In the genomic region with DNA sequence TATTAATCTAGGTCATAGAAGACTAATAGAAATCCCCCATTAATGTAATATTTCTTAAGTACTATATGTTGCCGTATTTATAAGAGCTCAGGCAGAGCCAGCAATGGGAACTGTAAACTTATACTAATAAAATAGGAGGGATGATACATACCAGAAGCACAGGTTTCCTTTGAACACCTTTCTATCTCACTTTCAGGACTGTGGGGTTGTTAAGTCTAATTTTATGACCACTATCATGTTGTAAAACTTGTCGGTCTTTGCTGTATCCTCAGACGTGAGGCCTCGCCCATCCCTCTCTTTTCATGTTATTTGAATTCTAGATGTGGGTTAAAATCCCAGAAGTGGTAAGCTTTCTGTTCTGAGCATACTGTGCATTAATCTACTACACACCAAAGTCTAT, we compare ENCODE assay signal across 28 cellular contexts.
"Had no signal": no experiment of that assay in that cellular context is flagged by ENCODE, and none has a peak within 500 bp of the region (broad histone marks: within the 10 kb centered on the region; RNA-seq: fewer than 3 reads in every experiment).

No MANE protein-coding gene starts in this region.

- H3K9me3 ChIP-seq: stomach, suprapubic skin, testis, thoracic aorta, thyroid gland, tibial artery, tibial nerve, transverse colon, upper lobe of left lung, upper lobe of right lung, uterus, vagina had no signal

- H3K36me3 ChIP-seq: stomach, suprapubic skin, thoracic aorta, thyroid gland, tibial artery, tibial nerve, transverse colon, upper lobe of left lung, upper lobe of right lung, uterus, vagina had no signal

- H3K4me1 Mint-ChIP-seq: stimulated activated effector memory CD8-positive, alpha-beta T cell treated with anti-CD3 and anti-CD28 coated beads, Interleukin-12 subunit alpha, Interleukin-12 subunit beta, amount 100 ng/mL, for 72 hours; stimulated activated memory B cell treated with anti-CD40 and anti-IgM and Interleukin-4, amounts not matched to agents 10 μg/mL and 1 μg/mL and 100 μg/mL, for 72 hours; stimulated activated naive B cell treated with anti-CD40 and anti-IgM and Interleukin-4, amounts not matched to agents 10 μg/mL and 1 μg/mL and 100 μg/mL, for 72 hours; stimulated activated naive CD8-positive, alpha-beta T cell treated with anti-CD3 and anti-CD28 coated beads, Interleukin-15, amount 100 ng/mL, for 72 hours had no signal

- H3K27me3 ChIP-seq: stomach, suprapubic skin, testis, thyroid gland, tibial artery, tibial nerve, transverse colon, upper lobe of left lung, upper lobe of right lung, uterus, vagina had no signal

- H3K4me3 Mint-ChIP-seq: stimulated activated effector memory CD8-positive, alpha-beta T cell treated with anti-CD3 and anti-CD28 coated beads, Interleukin-12 subunit alpha, Interleukin-12 subunit beta, amount 100 ng/mL, for 72 hours; stimulated activated memory B cell treated with anti-CD40 and anti-IgM and Interleukin-4, amounts not matched to agents 10 μg/mL and 1 μg/mL and 100 μg/mL, for 72 hours; stimulated activated naive B cell treated with anti-CD40 and anti-IgM and Interleukin-4, amounts not matched to agents 10 μg/mL and 1 μg/mL and 100 μg/mL, for 72 hours; stimulated activated naive CD8-positive, alpha-beta T cell treated with anti-CD3 and anti-CD28 coated beads, Interleukin-15, amount 100 ng/mL, for 72 hours; stimulated activated naive CD8-positive, alpha-beta T cell treated with anti-CD3 and anti-CD28 coated beads, Interleukin-15, Interleukin-2, amounts not matched to agents 100 ng/mL and 50 ng/mL, for 24 hours; type B pancreatic cell had no signal

- DNase-seq: stimulated activated CD4-positive, alpha-beta T cell treated with anti-CD3 and anti-CD28 coated beads, Interleukin-2, amount 100 ng/mL, for 48 hours; stimulated activated CD4-positive, alpha-beta T cell treated with anti-CD3 and anti-CD28 coated beads, Interleukin-4, amount 100 ng/mL, for 1 hour; stimulated activated CD4-positive, alpha-beta T cell treated with anti-CD3 and anti-CD28 coated beads, Interleukin-4, amount 100 ng/mL, for 24 hours; stimulated activated CD4-positive, alpha-beta T cell treated with anti-CD3 and anti-CD28 coated beads, Interleukin-4, amount 100 ng/mL, for 4 hours; stimulated activated CD8-positive, alpha-beta memory T cell treated with anti-CD3 and anti-CD28 coated beads, Interleukin-4, amount 100 ng/mL, for 48 hours; stimulated activated naive B cell treated with anti-CD40 and anti-IgM and Interleukin-4, amounts not matched to agents 10 μg/mL and 1 μg/mL and 100 μg/mL, for 72 hours; stimulated activated naive CD4-positive, alpha-beta T cell; stimulated activated naive CD4-positive, alpha-beta T cell treated with Interleukin-2 at 50 U/mL for 16 hours; stimulated activated naive CD8-positive, alpha-beta T cell treated with anti-CD3 and anti-CD28 coated beads, Interleukin-15, amount 100 ng/mL, for 72 hours; stimulated activated naive CD8-positive, alpha-beta T cell treated with anti-CD3 and anti-CD28 coated beads, Interleukin-15, Interleukin-2, amounts not matched to agents 100 U/mL and 50 U/mL, for 24 hours; stomach; substantia nigra; testis; thyroid gland; tibial artery; transverse colon; trophoblast cell; upper lobe of left lung; upper lobe of right lung; uterus had no signal

- H3K27ac Mint-ChIP-seq: stimulated activated effector memory CD8-positive, alpha-beta T cell treated with anti-CD3 and anti-CD28 coated beads, Interleukin-12 subunit alpha, Interleukin-12 subunit beta, amount 100 ng/mL, for 72 hours; stimulated activated memory B cell treated with anti-CD40 and anti-IgM and Interleukin-4, amounts not matched to agents 10 μg/mL and 1 μg/mL and 100 μg/mL, for 72 hours; stimulated activated naive B cell treated with anti-CD40 and anti-IgM and Interleukin-4, amounts not matched to agents 10 μg/mL and 1 μg/mL and 100 μg/mL, for 72 hours; stimulated activated naive CD8-positive, alpha-beta T cell treated with anti-CD3 and anti-CD28 coated beads, Interleukin-15, amount 100 ng/mL, for 72 hours; stimulated activated naive CD8-positive, alpha-beta T cell treated with anti-CD3 and anti-CD28 coated beads, Interleukin-15, Interleukin-2, amounts not matched to agents 100 ng/mL and 50 ng/mL, for 24 hours; type B pancreatic cell had no signal

- H3K27ac ChIP-seq: stomach, suprapubic skin, testis, thoracic aorta, thyroid gland, tibial artery, tibial nerve, transverse colon, upper lobe of left lung, upper lobe of right lung, uterus, vagina had no signal

- ATAC-seq: stimulated activated effector memory CD8-positive, alpha-beta T cell treated with anti-CD3 and anti-CD28 coated beads, Interleukin-12 subunit alpha, Interleukin-12 subunit beta, amount 100 ng/mL, for 72 hours; stimulated activated memory B cell treated with anti-CD40 and anti-IgM and Interleukin-4, amounts not matched to agents 10 μg/mL and 1 μg/mL and 100 μg/mL, for 72 hours; stimulated activated naive B cell treated with anti-CD40 and anti-IgM and Interleukin-4, amounts not matched to agents 10 μg/mL and 1 μg/mL and 100 μg/mL, for 72 hours; stimulated activated naive CD8-positive, alpha-beta T cell treated with anti-CD3 and anti-CD28 coated beads, Interleukin-15, amount 100 ng/mL, for 72 hours; stimulated activated naive CD8-positive, alpha-beta T cell treated with anti-CD3 and anti-CD28 coated beads, Interleukin-15, Interleukin-2, amounts not matched to agents 100 U/mL and 50 U/mL, for 24 hours; upper lobe of right lung had no signal

- H3K36me3 Mint-ChIP-seq: stimulated activated effector memory CD8-positive, alpha-beta T cell treated with anti-CD3 and anti-CD28 coated beads, Interleukin-12 subunit alpha, Interleukin-12 subunit beta, amount 100 ng/mL, for 72 hours; stimulated activated memory B cell treated with anti-CD40 and anti-IgM and Interleukin-4, amounts not matched to agents 10 μg/mL and 1 μg/mL and 100 μg/mL, for 72 hours; stimulated activated naive B cell treated with anti-CD40 and anti-IgM and Interleukin-4, amounts not matched to agents 10 μg/mL and 1 μg/mL and 100 μg/mL, for 72 hours; type B pancreatic cell had no signal

- H3K27me3 Mint-ChIP-seq: stimulated activated memory B cell treated with anti-CD40 and anti-IgM and Interleukin-4, amounts not matched to agents 10 μg/mL and 1 μg/mL and 100 μg/mL, for 72 hours; stimulated activated naive B cell treated with anti-CD40 and anti-IgM and Interleukin-4, amounts not matched to agents 10 μg/mL and 1 μg/mL and 100 μg/mL, for 72 hours; stimulated activated naive CD8-positive, alpha-beta T cell treated with anti-CD3 and anti-CD28 coated beads, Interleukin-15, amount 100 ng/mL, for 72 hours; stimulated activated naive CD8-positive, alpha-beta T cell treated with anti-CD3 and anti-CD28 coated beads, Interleukin-15, Interleukin-2, amounts not matched to agents 100 ng/mL and 50 ng/mL, for 24 hours; type B pancreatic cell had no signal

- H3K4me1 ChIP-seq: stomach, suprapubic skin, testis, thyroid gland, tibial artery, tibial nerve, upper lobe of left lung, upper lobe of right lung, uterus, vagina had no signal

- H3K9me3 Mint-ChIP-seq: stimulated activated memory B cell treated with anti-CD40 and anti-IgM and Interleukin-4, amounts not matched to agents 10 μg/mL and 1 μg/mL and 100 μg/mL, for 72 hours; stimulated activated naive CD8-positive, alpha-beta T cell treated with anti-CD3 and anti-CD28 coated beads, Interleukin-15, Interleukin-2, amounts not matched to agents 100 ng/mL and 50 ng/mL, for 24 hours; type B pancreatic cell had no signal

- H3K4me3 ChIP-seq: stomach, suprapubic skin, testis, thoracic aorta, thyroid gland, tibial artery, tibial nerve, transverse colon, upper lobe of left lung, upper lobe of right lung, uterus, vagina had no signal
